ENCODE assay signal across 13 cellular contexts in the genomic region with DNA sequence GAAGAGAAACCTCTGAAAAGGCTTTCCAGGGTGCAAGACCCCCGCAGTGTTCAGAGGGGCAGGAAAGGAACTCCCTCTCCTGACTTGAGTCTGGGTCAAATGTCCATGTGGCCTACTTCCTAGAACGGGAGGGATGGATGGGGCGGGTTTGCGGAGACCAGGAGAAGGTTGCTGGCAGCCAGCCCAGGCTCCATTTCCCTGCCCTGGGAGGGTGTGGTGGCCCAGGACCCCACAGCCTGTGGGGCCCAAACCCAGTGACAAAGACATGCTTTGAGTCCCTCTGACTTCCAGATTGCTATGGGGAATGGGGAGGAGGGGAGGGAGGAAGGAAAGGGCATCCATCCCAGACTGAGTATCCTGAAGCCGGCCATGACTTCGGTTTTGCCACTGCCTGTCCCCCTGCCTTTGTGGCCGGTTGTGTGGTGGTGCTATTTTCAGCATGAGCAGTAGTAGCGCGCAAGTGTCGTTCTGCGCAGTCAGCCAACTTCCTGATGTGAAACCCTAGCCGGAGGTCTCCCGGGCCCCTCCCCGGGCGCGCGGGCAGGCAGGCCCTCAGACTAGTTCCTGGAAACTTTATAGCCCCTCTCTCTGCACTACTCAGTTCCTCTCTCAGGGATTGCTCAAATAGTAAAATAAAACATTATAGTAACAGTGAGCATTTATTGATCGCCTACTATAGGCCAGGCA. TPM values are rescaled to one million over a fixed set of nuclear protein-coding genes. Genes with fewer than 3 reads are reported as not detected.
A peak's percentile ranks its signal among the peaks of the same experiment; 100 is the strongest.
DNase-seq lines count a peak whose midpoint lies in the region; ATAC-seq, FAIRE-seq and TF ChIP-seq lines count a peak whose summit lies in the region.
"Had no signal": no experiment of that assay in that cellular context is flagged by ENCODE, and none has a peak within 500 bp of the region (broad histone marks: within the 10 kb centered on the region; RNA-seq: fewer than 3 reads in every experiment).

No MANE protein-coding gene starts in this region.

- H3K79me2 ChIP-seq in astrocyte (ENCODE audit: insufficient read depth, low read length): no peaks in the 10 kb centered on the region

- no peak overlapping the region for H3K27ac ChIP-seq in astrocyte (ENCODE audit: low read depth, low read length)

- peak; percentile 63 for ATAC-seq in stimulated activated memory B cell treated with anti-CD40 and anti-IgM and Interleukin-4, amounts not matched to agents 10 μg/mL and 1 μg/mL and 100 μg/mL, for 72 hours
- ATAC-seq in HG02885 (IDR thresholded peaks at IDR 0.05; ENCODE audit: poor library complexity, unreplicated experiment): no peak

- no peak for TF ChIP-seq CTCF in astrocyte (IDR thresholded peaks at IDR 0.05; ENCODE audit: insufficient read depth, low read depth, low read length)
- no peak for TF ChIP-seq CTCF in GM10248 (IDR thresholded peaks at IDR 0.05; ENCODE audit: control extremely low read depth, extremely low read depth, low read depth, missing control alignments)

- no peak overlapping the region for H3K4me3 Mint-ChIP-seq in astrocyte (ENCODE audit: unreplicated experiment)
- H3K4me3 Mint-ChIP-seq in stimulated activated memory B cell treated with anti-CD40 and anti-IgM and Interleukin-4, amounts not matched to agents 10 μg/mL and 1 μg/mL and 100 μg/mL, for 72 hours: no peak overlapping the region
- H3K4me3 Mint-ChIP-seq: activated T-cell treated with anti-CD3 and anti-CD28 coated beads, Interleukin-2, amount 50 U/mL, for 24 hours had no signal

- no peaks in the 10 kb centered on the region for H3K36me3 Mint-ChIP-seq in astrocyte (ENCODE audit: low read depth, unreplicated experiment)
- no peaks in the 10 kb centered on the region for H3K36me3 Mint-ChIP-seq in stimulated activated memory B cell treated with anti-CD40 and anti-IgM and Interleukin-4, amounts not matched to agents 10 μg/mL and 1 μg/mL and 100 μg/mL, for 72 hours

- peak overlapping the region; percentile 91 for H3K27ac Mint-ChIP-seq in astrocyte (ENCODE audit: unreplicated experiment)
- H3K27ac Mint-ChIP-seq in stimulated activated memory B cell treated with anti-CD40 and anti-IgM and Interleukin-4, amounts not matched to agents 10 μg/mL and 1 μg/mL and 100 μg/mL, for 72 hours: no peak overlapping the region
- H3K27ac Mint-ChIP-seq: activated T-cell treated with anti-CD3 and anti-CD28 coated beads, Interleukin-2, amount 50 U/mL, for 24 hours had no signal

- POLR2A ChIA-PET in GM10248 (lab: Yijun Ruan, JAX): no interaction called here

- no peaks in the 10 kb centered on the region for H3K9me3 Mint-ChIP-seq in astrocyte (ENCODE audit: unreplicated experiment)
- H3K9me3 Mint-ChIP-seq in stimulated activated memory B cell treated with anti-CD40 and anti-IgM and Interleukin-4, amounts not matched to agents 10 μg/mL and 1 μg/mL and 100 μg/mL, for 72 hours: no peaks in the 10 kb centered on the region
- H3K9me3 Mint-ChIP-seq: activated T-cell treated with anti-CD3 and anti-CD28 coated beads, Interleukin-2, amount 50 U/mL, for 24 hours had no signal

- H3K4me2 ChIP-seq in astrocyte (ENCODE audit: low read length): no peak overlapping the region

- FAIRE-seq in astrocyte (lab: Jason Lieb, UNC): no peak

- no peak overlapping the region for H2AFZ ChIP-seq in astrocyte (ENCODE audit: low read depth, low read length)

- peaks cover 23% of the 10 kb centered on the region for H3K4me1 ChIP-seq in astrocyte (ENCODE audit: insufficient read depth, low read length)

- peaks cover 3% of the 10 kb centered on the region for H3K27me3 Mint-ChIP-seq in astrocyte (ENCODE audit: low read depth, unreplicated experiment)
- no peaks in the 10 kb centered on the region for H3K27me3 Mint-ChIP-seq in stimulated activated memory B cell treated with anti-CD40 and anti-IgM and Interleukin-4, amounts not matched to agents 10 μg/mL and 1 μg/mL and 100 μg/mL, for 72 hours

- no peak overlapping the region for H3K9ac ChIP-seq in astrocyte (ENCODE audit: low read length)

- H3K27me3 ChIP-seq in astrocyte (ENCODE audit: insufficient read depth, low read length): no peaks in the 10 kb centered on the region

- CTCF ChIA-PET in GM10248 (lab: Yijun Ruan, JAX): interaction anchor here (1.9 kb wide), 1 partner anchor 14 kb away, joined by 6 read pairs; no protein-coding TSS in a partner anchor

- peaks cover 35% of the 10 kb centered on the region for H3K4me1 Mint-ChIP-seq in astrocyte (ENCODE audit: low read depth, unreplicated experiment)
- peaks cover 44% of the 10 kb centered on the region for H3K4me1 Mint-ChIP-seq in stimulated activated memory B cell treated with anti-CD40 and anti-IgM and Interleukin-4, amounts not matched to agents 10 μg/mL and 1 μg/mL and 100 μg/mL, for 72 hours

- no peaks in the 10 kb centered on the region for H3K36me3 ChIP-seq in astrocyte (ENCODE audit: insufficient read depth, low read length)
- H3K36me3 ChIP-seq: thoracic aorta had no signal

- DNase-seq in Kasumi-1 (lab: John Stamatoyannopoulos, UW) (peak; percentile 93 to 94), astrocyte (ENCODE audit: low read depth) (no peak), medulla oblongata (ENCODE audit: extremely low spot score) (peak; percentile 78), GM10248 (ENCODE audit: extremely low spot score) (no peak), NCI-H1930 (lab: John Stamatoyannopoulos, UW) (no peak)
- no peak for DNase-seq in activated naive CD4-positive, alpha-beta T cell treated with Interleukin-2 at 50 U/mL for 16 hours
- DNase-seq: activated T-cell treated with anti-CD3 and anti-CD28 coated beads, Interleukin-2, amount 50 U/mL, for 24 hours; cerebellar nuclear complex; stimulated activated CD4-positive, alpha-beta T cell treated with anti-CD3 and anti-CD28 coated beads, Interleukin-4, amount 100 ng/mL, for 24 hours; T-helper 2 cell had no signal

- H3K4me3 ChIP-seq in astrocyte (ENCODE audit: insufficient read depth, low read depth, low read length): no peak overlapping the region
- H3K4me3 ChIP-seq: thoracic aorta had no signal

- no peaks in the 10 kb centered on the region for H3K9me3 ChIP-seq in astrocyte (ENCODE audit: insufficient read depth, low read depth, low read length)
- H3K9me3 ChIP-seq: thoracic aorta had no signal

- H4K20me1 ChIP-seq in astrocyte (ENCODE audit: insufficient read depth, low read length): no peaks in the 10 kb centered on the region

RNA-seq across cellular contexts. Expression of a gene that starts 24.4 kb away (rescaled TPM):
- total RNA-seq in astrocyte: 26.2 and 28.8 TPM in 2 replicates

Comparison
In these comparisons a context has a peak if more than half of its experiments do, and no peak if none do; other contexts are left out.
1. DNase-seq: peak in Kasumi-1 (2 of 2) and medulla oblongata (single experiment); none in astrocyte (single experiment), GM10248 (single experiment), activated naive CD4-positive, alpha-beta T cell treated with Interleukin-2 at 50 U/mL for 16 hours (single experiment) and NCI-H1930 (0 of 2).